In the genomic region with DNA sequence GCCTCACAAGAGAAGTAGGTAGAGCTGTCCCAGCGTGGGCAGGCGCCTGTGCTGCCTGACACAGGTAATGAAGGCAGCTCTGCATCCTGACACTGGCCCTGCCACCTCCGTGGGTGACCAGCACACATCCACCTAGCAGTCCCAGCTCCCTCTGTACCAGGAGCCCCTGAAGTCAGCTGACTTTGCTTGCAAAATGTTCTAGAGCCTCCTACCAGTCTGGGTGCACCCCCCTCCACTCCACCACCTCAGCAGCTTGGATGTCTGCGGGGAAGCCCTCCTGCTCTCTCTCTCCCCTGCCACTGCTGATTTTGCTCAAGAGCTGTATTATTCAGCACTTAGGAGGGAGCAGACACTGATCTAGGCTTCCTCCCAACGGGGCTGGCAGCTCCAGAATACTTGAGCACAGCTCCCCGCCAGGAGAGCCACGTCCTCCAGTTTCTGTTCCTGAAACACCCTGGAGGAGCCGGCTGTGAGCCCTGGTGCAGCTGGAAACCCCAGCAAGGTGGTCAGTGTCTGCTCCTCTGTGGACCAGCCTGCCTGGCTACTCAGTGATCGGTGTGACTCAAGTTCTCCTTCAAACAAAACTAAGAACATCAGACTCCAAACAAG, we compare ENCODE assay signal across 6 cellular contexts. TPM values are rescaled to one million over a fixed set of nuclear protein-coding genes. Genes with fewer than 3 reads are reported as not detected.
DNase-seq lines count a peak whose midpoint lies in the region; ATAC-seq and TF ChIP-seq lines count a peak whose summit lies in the region.

No MANE protein-coding gene starts in this region.

- peaks cover 36% of the 10 kb centered on the region for H3K4me1 Mint-ChIP-seq in central memory CD8-positive, alpha-beta T cell
- peaks cover 33% of the 10 kb centered on the region for H3K4me1 Mint-ChIP-seq in osteocyte (ENCODE audit: unreplicated experiment)

- peak overlapping the region; percentile 94 for H3K4me3 Mint-ChIP-seq in central memory CD8-positive, alpha-beta T cell
- peak overlapping the region; percentile 81 for H3K4me3 Mint-ChIP-seq in osteocyte (ENCODE audit: unreplicated experiment)

- H3K9me3 Mint-ChIP-seq in central memory CD8-positive, alpha-beta T cell = no peaks in the 10 kb centered on the region
- H3K9me3 Mint-ChIP-seq in osteocyte (ENCODE audit: unreplicated experiment) = no peaks in the 10 kb centered on the region

- H3K27ac Mint-ChIP-seq in central memory CD8-positive, alpha-beta T cell (ENCODE audit: low read depth) = peak overlapping the region; percentile 96
- peak overlapping the region; percentile 50 for H3K27ac Mint-ChIP-seq in osteocyte (ENCODE audit: unreplicated experiment)

- TF ChIP-seq CTCF in osteocyte (IDR thresholded peaks at IDR 0.05) = no peak

- H3K36me3 Mint-ChIP-seq in central memory CD8-positive, alpha-beta T cell (ENCODE audit: insufficient read depth) = peaks cover 31% of the 10 kb centered on the region
- H3K36me3 Mint-ChIP-seq in osteocyte (ENCODE audit: unreplicated experiment) = no peaks in the 10 kb centered on the region

- peak; percentile 43 for DNase-seq in stimulated activated CD4-positive, alpha-beta T cell treated with anti-CD3 and anti-CD28 coated beads, Interleukin-1b, Interleukin-23, amount 100 ng/mL, for 48 hours
- no peak for DNase-seq in stimulated activated CD4-positive, alpha-beta T cell treated with anti-CD3 and anti-CD28 coated beads, Interleukin-2, amount 100 ng/mL, for 48 hours
- DNase-seq in central memory CD8-positive, alpha-beta T cell (ENCODE audit: low spot score in 2 of 2) = no peak
- DNase-seq in osteocyte (ENCODE audit: extremely low spot score, unreplicated experiment) (no peak), NCI-H82 treated with DMSO at 0.1 percent for 48 hours (lab: John Stamatoyannopoulos, UW; ENCODE audit: unreplicated experiment) (no peak)

- no peak for ATAC-seq in central memory CD8-positive, alpha-beta T cell (replicated peaks; ENCODE audit: extremely low read depth, poor library complexity, severe bottlenecking)
- ATAC-seq in HG03108 (IDR thresholded peaks at IDR 0.05; ENCODE audit: unreplicated experiment) = no peak

- H3K27me3 Mint-ChIP-seq in central memory CD8-positive, alpha-beta T cell = no peaks in the 10 kb centered on the region
- H3K27me3 Mint-ChIP-seq in osteocyte (ENCODE audit: unreplicated experiment) = no peaks in the 10 kb centered on the region

RNA-seq across cellular contexts. Expression of a gene that starts 1.0 kb away (rescaled TPM):
- total RNA-seq in osteocyte = 17.2 and 19.3 TPM in 2 replicates

RNA-seq across cellular contexts. Expression of a gene that starts 1.1 kb away (rescaled TPM):
- 20.6 and 21.2 TPM in 2 replicates for total RNA-seq in osteocyte

RNA-seq across cellular contexts. Expression of a gene that starts 18.9 kb away (rescaled TPM):
- not detected in 2 replicates for total RNA-seq in osteocyte

RNA-seq across cellular contexts. Expression of a gene that starts 42.3 kb away (rescaled TPM):
- total RNA-seq in osteocyte = 28.8 and 32.8 TPM in 2 replicates

RNA-seq across cellular contexts. Expression of a gene that starts 54.3 kb away (rescaled TPM):
- total RNA-seq in osteocyte = 51.4 and 51.8 TPM in 2 replicates
